Comparison of ENCODE assay signal across 20 cellular contexts in the genomic region with DNA sequence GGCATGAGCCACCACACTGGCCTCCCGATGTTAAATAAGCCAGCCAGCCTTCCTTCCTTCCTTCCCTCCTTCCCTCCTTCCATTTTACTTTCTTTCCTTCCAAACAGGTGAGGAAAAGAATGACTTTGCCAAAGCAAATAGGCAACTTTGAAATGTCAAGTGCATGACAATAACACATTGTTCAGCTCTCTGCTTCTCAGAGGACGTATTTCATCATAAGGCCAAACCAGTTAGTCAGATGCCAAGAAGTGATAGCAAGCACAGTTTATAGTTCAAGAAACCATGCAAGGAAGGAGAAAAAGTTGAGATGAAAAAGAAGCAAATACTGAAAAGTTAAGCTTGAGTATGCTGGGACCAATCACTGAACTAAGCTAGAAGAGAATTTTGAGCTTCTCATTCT. TPM values are rescaled to one million over a fixed set of nuclear protein-coding genes. Genes with fewer than 3 reads are reported as not detected.
DNase-seq lines count a peak whose midpoint lies in the region; ATAC-seq, FAIRE-seq and TF ChIP-seq lines count a peak whose summit lies in the region.
"Had no signal": no experiment of that assay in that cellular context is flagged by ENCODE, and none has a peak within 500 bp of the region (broad histone marks: within the 10 kb centered on the region; RNA-seq: fewer than 3 reads in every experiment).

No MANE protein-coding gene starts in this region.

- H3K4me2 ChIP-seq in PC-3 (ENCODE audit: low read length) = no peak overlapping the region
- H3K4me2 ChIP-seq: BLaER1, GM23338 had no signal

- DNase-seq in H54 (ENCODE audit: insufficient read length, low spot score) = no peak
- DNase-seq in PC-3 = peak; percentile 63
- DNase-seq in choroid plexus epithelial cell (ENCODE audit: low read depth) = peak; percentile 22
- peak; percentile 18 for DNase-seq in renal cortical epithelial cell (ENCODE audit: low read depth)
- DNase-seq in H4 (ENCODE audit: low spot score) = no peak
- no peak for DNase-seq in GM10248 (ENCODE audit: extremely low spot score)
- DNase-seq: CD8-positive, alpha-beta T cell; GF-D8; NCI-H1048; NCI-H2081 treated with DMSO at 0.1 percent for 48 hours; NCI-H2227 treated with DMSO at 0.1 percent for 48 hours; NCI-H524; Peyer's patch; Right ventricle myocardium superior; T-helper 2 cell had no signal

- H3K79me2 ChIP-seq in PC-3 (ENCODE audit: low read length) = no peaks in the 10 kb centered on the region

- H3K27ac ChIP-seq in PC-3 (ENCODE audit: low read length) = no peak overlapping the region
- H3K27ac ChIP-seq: BLaER1, HL-60, Peyer's patch had no signal

- no TSS peak for BruUV-seq in PC-3 (replicated peaks; lab: Mats Ljungman, UMichigan)

- peak; percentile 59 for ATAC-seq in PC-3
- ATAC-seq in HG03039 (IDR thresholded peaks at IDR 0.05; ENCODE audit: unreplicated experiment) = no peak
- ATAC-seq: CD8-positive, alpha-beta T cell; GM23338 had no signal

- H4K20me1 ChIP-seq in PC-3 (ENCODE audit: low read length) = no peaks in the 10 kb centered on the region
- H4K20me1 ChIP-seq: BLaER1 had no signal

- CTCF ChIA-PET in PC-3 (lab: Charles Lee) = no interaction called here
- CTCF ChIA-PET in GM10248 (lab: Yijun Ruan, JAX) = no interaction called here

- POLR2A ChIA-PET in PC-3 (lab: Charles Lee; ENCODE audit: unreplicated experiment) = no interaction called here
- POLR2A ChIA-PET in GM10248 (lab: Yijun Ruan, JAX) = no interaction called here

- no peaks in the 10 kb centered on the region for H3K36me3 ChIP-seq in PC-3 (ENCODE audit: low read depth, low read length)
- H3K36me3 ChIP-seq: BLaER1, Peyer's patch had no signal

- peak; percentile 15 for FAIRE-seq in H54 (lab: Jason Lieb, UNC)
- FAIRE-seq: GM12892 had no signal

- peaks cover 6% of the 10 kb centered on the region for H3K27me3 ChIP-seq in PC-3 (ENCODE audit: low read length)
- H3K27me3 ChIP-seq: BLaER1, Peyer's patch had no signal

- H3K4me1 ChIP-seq in PC-3 (ENCODE audit: insufficient read depth, low read length) = 0 out of 2 replicates have a peak, but pooled peaks cover 5% of the 10 kb centered on the region
- H3K4me1 ChIP-seq: Peyer's patch had no signal

- no peaks in the 10 kb centered on the region for H3F3A ChIP-seq in PC-3 (ENCODE audit: low read length, unreplicated experiment)

- no peak overlapping the region for H2AFZ ChIP-seq in PC-3 (ENCODE audit: low read length)
- H2AFZ ChIP-seq: GM23338 had no signal

- no peak overlapping the region for H3K9ac ChIP-seq in PC-3 (ENCODE audit: low read length)
- H3K9ac ChIP-seq: BLaER1 had no signal

- intact Hi-C loops in PC-3 (cut with micrococcal nuclease) = no loop called here

- no peaks in the 10 kb centered on the region for H3K9me3 ChIP-seq in PC-3 (ENCODE audit: low read length)
- H3K9me3 ChIP-seq: BLaER1, Peyer's patch had no signal

- H3K4me3 ChIP-seq in PC-3 (ENCODE audit: low read length) = no peak overlapping the region
- no peak overlapping the region for H3K4me3 ChIP-seq in choroid plexus epithelial cell (ENCODE audit: low read depth, low read length)
- H3K4me3 ChIP-seq: BLaER1, GM23338, Peyer's patch had no signal

- no peak for TF ChIP-seq POLR2A in H54 (IDR thresholded peaks at IDR 0.05; ENCODE audit: low read depth, low read length)

- no peaks in the 10 kb centered on the region for H3K9me2 ChIP-seq in PC-3 (replicated peaks; ENCODE audit: low read length)

- TF ChIP-seq CTCF in PC-3 (conservative IDR thresholded peaks at IDR 0.05; ENCODE audit: low read depth, low read length) (no peak), choroid plexus epithelial cell (conservative IDR thresholded peaks at IDR 0.05; ENCODE audit: low read depth, low read length) (no peak), GM10248 (IDR thresholded peaks at IDR 0.05; ENCODE audit: control extremely low read depth, extremely low read depth, low read depth, missing control alignments) (no peak)

RNA-seq across cellular contexts. Expression of gene POU4F3, which starts 29.5 kb away (rescaled TPM):
- total RNA-seq in PC-3 (2014; rRNA removed) (not detected in 2 replicates), renal cortical epithelial cell (0.05 TPM in 1 of 2 replicates, not detected in the other)
- 0.06 TPM in 1 of 2 replicates, not detected in the other for total RNA-seq in H4 (2014; rRNA removed; shearing (Covaris generic))
- total RNA-seq: Peyer's patch, Right ventricle myocardium superior had no signal

Comparison
In these comparisons a context has a peak if more than half of its experiments do, and no peak if none do; other contexts are left out.
1. DNase-seq: peak in PC-3 (single experiment), choroid plexus epithelial cell (single experiment) and renal cortical epithelial cell (single experiment); none in H54 (single experiment), H4 (single experiment) and GM10248 (single experiment).